8 cellular contexts compared by ENCODE assay signal in genomic region chr1:32650752-32651460, GRCh38. TPM values are rescaled to one million over a fixed set of nuclear protein-coding genes. Genes with fewer than 3 reads are reported as not detected.
A peak's percentile ranks its signal among the peaks of the same experiment; 100 is the strongest.
DNase-seq lines count a peak whose midpoint lies in the region; ATAC-seq, FAIRE-seq and TF ChIP-seq lines count a peak whose summit lies in the region.

RBBP4 (plus strand) TSS chr1:32651208; CDS start chr1:32651307, 99 bp downstream.

- no peaks in the 10 kb centered on the region for H3K9me3 ChIP-seq in keratinocyte (ENCODE audit: control insufficient read depth, low read depth, low read length)

- no peaks in the 10 kb centered on the region for H3K27me3 ChIP-seq in keratinocyte (ENCODE audit: control insufficient read depth, extremely low read depth, insufficient read depth, low read length)

- FAIRE-seq in keratinocyte (lab: Jason Lieb, UNC) = no peak

- peak within 1 kb of the TSS; percentile 58 to 96 (median 79) for H3K4me3 ChIP-seq in keratinocyte (ENCODE audit: control insufficient read depth in 2 of 3, extremely low read depth in 1 of 3, insufficient read depth in 2 of 3, low read depth in 1 of 3, low read length in 3 of 3)

- DNase-seq in AG09319 (ENCODE audit: extremely low read depth, low read depth) = peak; percentile 94
- peak; percentile 96 for DNase-seq in NCI-H446 treated with DMSO at 0.1 percent for 48 hours (lab: John Stamatoyannopoulos, UW)
- DNase-seq in cerebellar cortex (ENCODE audit: low spot score) = peak; percentile 96
- peak; percentile 71 for DNase-seq in keratinocyte (ENCODE audit: low read depth, low spot score)
- peak; percentile 98 for DNase-seq in stimulated activated CD4-positive, alpha-beta T cell treated with anti-CD3 and anti-CD28 coated beads, Interleukin-15, amount 100 ng/mL, for 1 hour (ENCODE audit: low read depth in 1 of 2, low spot score in 1 of 2)

- peak within 1 kb of the TSS; percentile 100 for H3K27ac ChIP-seq in keratinocyte (ENCODE audit: control insufficient read depth, insufficient read depth, low read length)

- H3K9ac ChIP-seq in keratinocyte (ENCODE audit: control insufficient read depth, extremely low read depth, insufficient read depth, low read length) = peak within 1 kb of the TSS; percentile 99

- H3K36me3 ChIP-seq in keratinocyte (ENCODE audit: control insufficient read depth in 2 of 2, extremely low read depth in 1 of 2, insufficient read depth in 2 of 2, low read length in 2 of 2) = peaks cover 7 to 11% of the 10 kb centered on the region in 2 experiments

- peaks cover 81% of the 10 kb centered on the region for H3K79me2 ChIP-seq in keratinocyte (ENCODE audit: control insufficient read depth, insufficient read depth, low read length)

- H3K4me1 ChIP-seq in keratinocyte (ENCODE audit: control insufficient read depth, extremely low read depth, insufficient read depth, low read length) = peaks cover 11% of the 10 kb centered on the region

- H4K20me1 ChIP-seq in keratinocyte (ENCODE audit: control insufficient read depth, extremely low read depth, insufficient read depth, low read length) = no peaks in the 10 kb centered on the region

- H3K4me2 ChIP-seq in keratinocyte (ENCODE audit: control insufficient read depth, extremely low read depth, insufficient read depth, low read depth, low read length) = peak within 1 kb of the TSS; percentile 99

- peaks cover 2% of the 10 kb centered on the region for H3K9me1 ChIP-seq in keratinocyte (ENCODE audit: control insufficient read depth, extremely low read depth, insufficient read depth, low read length)

- ATAC-seq in GM19035 (IDR thresholded peaks at IDR 0.05; ENCODE audit: unreplicated experiment) (peak; percentile 84), HG03354 (IDR thresholded peaks at IDR 0.05; ENCODE audit: poor library complexity, severe bottlenecking, unreplicated experiment) (peak; percentile 80)
- ATAC-seq in activated CD4-positive, CD25-positive, alpha-beta regulatory T cell treated with anti-CD3 and anti-CD28 coated beads, Interleukin-2, amount 50 U/mL, for 24 hours = peak; percentile 90 to 91

- dilution Hi-C loops in keratinocyte (cut with MboI; ENCODE audit: extremely low pct_ligation_motif_present, low sequenced_read_pairs) = no loop called here

- no peak for TF ChIP-seq CTCF in AG09319 (IDR thresholded peaks at IDR 0.05; ENCODE audit: low read depth, low read length)
- no peak for TF ChIP-seq CTCF in keratinocyte (optimal IDR thresholded peaks at IDR 0.05 in 1 of 3, IDR thresholded peaks at IDR 0.05 in 1 of 3, conservative IDR thresholded peaks at IDR 0.05 in 1 of 3; ENCODE audit: extremely low read depth in 1 of 3, insufficient read depth in 2 of 3, low read length in 3 of 3)

- peak within 1 kb of the TSS; percentile 99 for H2AFZ ChIP-seq in keratinocyte (ENCODE audit: control insufficient read depth, low read length)

RNA-seq across cellular contexts. Expression of gene RBBP4, which starts in this region (rescaled TPM):
- 37.6 to 87.4 TPM (median 61.5 TPM) in 3 replicates for polyA plus RNA-seq in keratinocyte
- polyA plus RNA-seq in keratinocyte (2011; ENCODE audit: low read depth) = 24.4 TPM
- 43.6 and 72.7 TPM in 2 replicates for polyA plus RNA-seq in keratinocyte (2011; cell fraction: cytosol; rRNA removed)
- polyA plus RNA-seq in keratinocyte (2011; cell fraction: nucleus; rRNA removed) = 67.7 and 68.1 TPM in 2 replicates
- 53.7 and 79.4 TPM in 2 replicates for polyA plus RNA-seq in keratinocyte (2012; ENCODE audit: low replicate concordance)
- 59.9 to 118 TPM (median 61.3 TPM) in 3 replicates for polyA minus RNA-seq in keratinocyte
- 35.9 TPM for polyA minus RNA-seq in keratinocyte (2011; cell fraction: cytosol; rRNA and poly(A)+ RNA removed)
- 27.1 and 64.3 TPM in 2 replicates for polyA minus RNA-seq in keratinocyte (2011; cell fraction: nucleus; rRNA and poly(A)+ RNA removed)

Comparison
In these comparisons a context has a peak if more than half of its experiments do, and no peak if none do; other contexts are left out.
1. Peak in every context shown above with its lines: DNase-seq, ATAC-seq, H3K4me3 ChIP-seq and H3K27ac ChIP-seq.